1 cellular context compared by ENCODE assay signal in the genomic region with DNA sequence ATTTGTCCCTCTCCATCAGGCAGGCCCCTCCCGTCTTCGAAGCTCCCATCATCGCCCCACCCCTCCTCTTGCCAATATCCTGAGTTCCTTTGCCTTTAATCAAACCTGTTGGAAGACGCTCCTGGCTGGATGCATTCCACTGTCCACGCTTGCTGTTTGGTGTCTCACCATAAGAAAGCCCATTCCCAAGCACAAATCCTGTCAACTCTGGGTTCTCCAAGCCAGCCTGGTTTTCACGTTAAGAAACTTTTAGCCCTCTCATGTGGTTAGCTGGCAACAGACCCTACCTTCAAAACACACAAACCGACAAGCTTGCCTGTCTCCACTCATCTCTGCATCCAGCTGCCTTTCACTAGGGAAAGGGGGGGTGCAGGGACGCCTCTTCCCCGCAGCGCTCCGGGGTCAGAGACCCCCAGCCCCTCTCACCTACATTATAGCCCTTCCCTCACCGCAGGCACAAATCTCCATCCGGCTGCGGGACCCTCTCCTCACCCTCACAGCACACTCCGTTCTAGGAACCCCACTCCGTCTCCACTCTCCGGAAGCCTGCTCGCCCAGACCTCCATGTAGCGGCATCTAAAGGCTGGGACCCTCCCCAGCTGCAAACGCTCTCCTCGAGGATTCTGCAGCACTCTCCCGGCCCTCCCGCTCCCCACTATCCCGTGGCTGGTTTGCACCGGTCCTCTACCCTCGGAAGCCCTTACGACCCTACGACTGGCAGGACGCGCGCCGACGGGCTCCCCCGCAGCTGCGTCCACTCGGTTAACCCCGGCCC.
TF ChIP-seq lines count a peak whose summit lies in the region.

No MANE protein-coding gene starts in this region.

TF ChIP-seq in liver, 16 proteins besides CTCF, POLR2A, EP300 and RAD21 (continued from another document):
- TF ChIP-seq, protein P1, sequence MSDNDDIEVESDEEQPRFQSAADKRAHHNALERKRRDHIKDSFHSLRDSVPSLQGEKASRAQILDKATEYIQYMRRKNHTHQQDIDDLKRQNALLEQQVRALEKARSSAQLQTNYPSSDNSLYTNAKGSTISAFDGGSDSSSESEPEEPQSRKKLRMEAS (IDR thresholded peaks at IDR 0.05), result no peak
- TF ChIP-seq, protein P2, sequence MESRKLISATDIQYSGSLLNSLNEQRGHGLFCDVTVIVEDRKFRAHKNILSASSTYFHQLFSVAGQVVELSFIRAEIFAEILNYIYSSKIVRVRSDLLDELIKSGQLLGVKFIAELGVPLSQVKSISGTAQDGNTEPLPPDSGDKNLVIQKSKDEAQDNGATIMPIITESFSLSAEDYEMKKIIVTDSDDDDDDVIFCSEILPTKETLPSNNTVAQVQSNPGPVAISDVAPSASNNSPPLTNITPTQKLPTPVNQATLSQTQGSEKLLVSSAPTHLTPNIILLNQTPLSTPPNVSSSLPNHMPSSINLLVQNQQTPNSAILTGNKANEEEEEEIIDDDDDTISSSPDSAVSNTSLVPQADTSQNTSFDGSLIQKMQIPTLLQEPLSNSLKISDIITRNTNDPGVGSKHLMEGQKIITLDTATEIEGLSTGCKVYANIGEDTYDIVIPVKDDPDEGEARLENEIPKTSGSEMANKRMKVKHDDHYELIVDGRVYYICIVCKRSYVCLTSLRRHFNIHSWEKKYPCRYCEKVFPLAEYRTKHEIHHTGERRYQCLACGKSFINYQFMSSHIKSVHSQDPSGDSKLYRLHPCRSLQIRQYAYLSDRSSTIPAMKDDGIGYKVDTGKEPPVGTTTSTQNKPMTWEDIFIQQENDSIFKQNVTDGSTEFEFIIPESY (IDR thresholded peaks at IDR 0.05), result no peak
- TF ChIP-seq HNF4G (IDR thresholded peaks at IDR 0.05) (no peak), JUND (IDR thresholded peaks at IDR 0.05) (no peak), FOXA1 (IDR thresholded peaks at IDR 0.05) (no peak), FOXA2 (IDR thresholded peaks at IDR 0.05) (no peak)
